In the genomic region with DNA sequence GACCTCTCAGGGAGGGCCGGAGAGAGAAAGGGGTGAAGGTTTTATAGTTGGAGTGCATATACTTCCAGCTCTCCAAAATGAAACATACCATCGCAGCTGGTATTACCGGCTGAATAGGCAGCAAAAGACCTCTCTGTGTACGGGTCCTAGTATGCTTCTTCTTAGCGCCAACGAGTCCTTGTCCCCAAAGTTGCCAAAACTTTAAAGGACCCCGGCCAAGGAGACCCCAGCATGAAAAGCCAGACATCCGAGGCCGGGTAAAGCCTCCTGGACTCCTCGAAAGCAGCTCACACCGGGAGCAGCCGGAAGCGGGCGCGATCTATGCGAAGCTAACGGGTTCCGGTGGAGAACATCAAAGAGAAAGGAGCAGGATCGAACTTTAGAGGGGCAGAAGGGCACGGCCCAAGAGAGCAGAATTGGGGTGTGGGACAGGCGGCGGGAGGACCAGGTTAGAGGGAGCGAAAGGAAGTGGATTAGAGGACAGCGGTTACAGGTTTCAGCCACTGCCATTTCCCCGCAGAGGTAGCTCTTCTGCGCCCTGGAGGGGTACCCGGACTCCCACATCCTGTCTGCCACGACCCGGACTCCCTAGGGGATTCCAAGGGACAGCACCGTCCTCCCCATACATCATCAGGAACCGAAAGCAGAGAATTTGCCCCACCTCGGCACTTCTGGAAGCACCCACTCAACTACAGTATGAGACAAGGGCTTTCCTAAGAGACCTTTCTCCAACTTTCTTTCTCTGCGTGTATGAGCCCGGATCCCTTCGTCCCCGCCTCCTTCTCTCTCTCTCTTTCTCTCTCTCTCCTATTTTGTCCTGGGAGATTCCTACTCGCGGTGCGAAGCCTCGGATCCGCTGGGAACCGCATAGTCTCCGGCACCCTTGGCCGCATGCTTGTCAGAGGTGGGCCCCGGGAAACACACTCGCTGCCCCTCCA, we compare ENCODE assay signal across 8 cellular contexts. TPM values are rescaled to one million over a fixed set of nuclear protein-coding genes. Genes with fewer than 3 reads are reported as not detected.
DNase-seq lines count a peak whose midpoint lies in the region; ATAC-seq and TF ChIP-seq lines count a peak whose summit lies in the region.

No MANE protein-coding gene starts in this region.

- H2AFZ ChIP-seq in ACC112 (ENCODE audit: low read length, unreplicated experiment) (no peak overlapping the region), mesenchymal stem cell (ENCODE audit: low read depth, low read length) (no peak overlapping the region)

- H3K4me2 ChIP-seq in mesenchymal stem cell (ENCODE audit: low read length, poor library complexity, severe bottlenecking): peak overlapping the region; percentile 77

- H3K4me1 Mint-ChIP-seq in chondrocyte (ENCODE audit: low read depth): peaks cover 14% of the 10 kb centered on the region

- peak overlapping the region; percentile 41 for H3K4me3 ChIP-seq in ACC112 (ENCODE audit: low read depth, low read length)
- H3K4me3 ChIP-seq in mesenchymal stem cell (ENCODE audit: insufficient read depth in 1 of 2, low read depth in 1 of 2, low read length in 2 of 2): peak overlapping the region; percentile 43 to 75

- no peak overlapping the region for H2BK120ac ChIP-seq in mesenchymal stem cell (ENCODE audit: low read depth, low read length)

- 4% methylated on average over 41 of the region's 46 CpGs for WGBS in mesenchymal stem cell

- H3K27me3 Mint-ChIP-seq in chondrocyte (ENCODE audit: low read depth): peaks cover 81% of the 10 kb centered on the region

- no peak overlapping the region for H2AK5ac ChIP-seq in mesenchymal stem cell (ENCODE audit: low read length, severe bottlenecking)

- no peaks in the 10 kb centered on the region for H3K79me1 ChIP-seq in mesenchymal stem cell (replicated peaks; ENCODE audit: low read length, poor library complexity, severe bottlenecking)

- H2BK15ac ChIP-seq in mesenchymal stem cell (ENCODE audit: low read depth, poor library complexity, severe bottlenecking): no peak overlapping the region

- H3K23ac ChIP-seq in mesenchymal stem cell (ENCODE audit: low read length in 2 of 2): no peak overlapping the region

- peak overlapping the region; percentile 64 for H3K4me3 Mint-ChIP-seq in chondrocyte (ENCODE audit: unreplicated experiment)

- H2BK5ac ChIP-seq in mesenchymal stem cell (ENCODE audit: low read depth, low read length, poor library complexity, severe bottlenecking): no peak overlapping the region

- peaks cover 100% of the 10 kb centered on the region for H3K27me3 ChIP-seq in ACC112 (ENCODE audit: insufficient read depth, low read length)
- peaks cover 76 to 94% of the 10 kb centered on the region in 2 experiments for H3K27me3 ChIP-seq in mesenchymal stem cell (ENCODE audit: control insufficient read depth in 1 of 2, insufficient read depth in 1 of 2, low read length in 2 of 2)

- H3K9me3 Mint-ChIP-seq in chondrocyte (ENCODE audit: low read depth): no peaks in the 10 kb centered on the region

- DNase-seq in HuH-7 (ENCODE audit: low spot score) (peak; percentile 45), chondrocyte (ENCODE audit: low spot score) (no peak), mesenchymal stem cell (peak; percentile 36), cerebellar nuclear complex (lab: John Stamatoyannopoulos, UW) (no peak)

- peaks cover 3% of the 10 kb centered on the region for H3K36me3 Mint-ChIP-seq in chondrocyte (ENCODE audit: low read depth)

- H3K27ac Mint-ChIP-seq in chondrocyte (ENCODE audit: unreplicated experiment): no peak overlapping the region

- no peak overlapping the region for H3K14ac ChIP-seq in mesenchymal stem cell (ENCODE audit: low read length in 2 of 2)

- H3K4me1 ChIP-seq in ACC112 (ENCODE audit: control insufficient read depth, insufficient read depth, low read length, unreplicated experiment) (no peaks in the 10 kb centered on the region), mesenchymal stem cell (ENCODE audit: control insufficient read depth, insufficient read depth, low read depth, low read length) (peaks cover 15% of the 10 kb centered on the region)

- TF ChIP-seq CTCF in chondrocyte (IDR thresholded peaks at IDR 0.05): no peak

- no peaks in the 10 kb centered on the region for H3K36me3 ChIP-seq in ACC112 (ENCODE audit: insufficient read depth, low read length)
- H3K36me3 ChIP-seq in mesenchymal stem cell (ENCODE audit: control insufficient read depth in 1 of 2, insufficient read depth in 2 of 2, low read depth in 1 of 2, low read length in 2 of 2): no peaks in the 10 kb centered on the region

- no peak overlapping the region for H3K27ac ChIP-seq in ACC112 (ENCODE audit: low read depth, low read length)
- H3K27ac ChIP-seq in mesenchymal stem cell (ENCODE audit: low read length, poor library complexity, severe bottlenecking): no peak overlapping the region

- H3K79me2 ChIP-seq in ACC112 (ENCODE audit: control insufficient read depth, insufficient read depth, low read length, unreplicated experiment): no peaks in the 10 kb centered on the region

- no peak overlapping the region for H3K4ac ChIP-seq in mesenchymal stem cell (ENCODE audit: low read depth in 1 of 2, low read length in 2 of 2)

- H2BK12ac ChIP-seq in mesenchymal stem cell (ENCODE audit: low read length in 2 of 2): no peak overlapping the region

- no peak overlapping the region for H3K18ac ChIP-seq in mesenchymal stem cell (ENCODE audit: low read depth in 1 of 2, low read length in 2 of 2)

- peak; percentile 59 for ATAC-seq in GM19043 (IDR thresholded peaks at IDR 0.05; ENCODE audit: low read depth, unreplicated experiment)
- no peak for ATAC-seq in GM18873 (IDR thresholded peaks at IDR 0.05; ENCODE audit: low FRiP score, unreplicated experiment)
- ATAC-seq in GM21526 (IDR thresholded peaks at IDR 0.05; ENCODE audit: low FRiP score, unreplicated experiment): no peak

- no peak overlapping the region for H3K9ac ChIP-seq in mesenchymal stem cell (ENCODE audit: low read length)

- H3K9me3 ChIP-seq in mesenchymal stem cell (ENCODE audit: control insufficient read depth, low read length): peaks cover 8% of the 10 kb centered on the region

- no peak overlapping the region for H4K8ac ChIP-seq in mesenchymal stem cell (ENCODE audit: low read length)

- H4K91ac ChIP-seq in mesenchymal stem cell (ENCODE audit: low read length): no peak overlapping the region

RNA-seq across cellular contexts. Expression of a gene that starts 0.6 kb away (rescaled TPM):
- not detected in 3 replicates for total RNA-seq in chondrocyte
- polyA plus RNA-seq in mesenchymal stem cell (2013, experiment 1 of 2): not detected
- polyA plus RNA-seq in mesenchymal stem cell (2013, experiment 2 of 2): not detected

Comparison
In these comparisons a context has a peak if more than half of its experiments do, and no peak if none do; other contexts are left out.
1. DNase-seq: peak in HuH-7 (single experiment) and mesenchymal stem cell (single experiment); none in chondrocyte (single experiment) and cerebellar nuclear complex (0 of 2).